18 cellular contexts compared by ENCODE assay signal in the genomic region with DNA sequence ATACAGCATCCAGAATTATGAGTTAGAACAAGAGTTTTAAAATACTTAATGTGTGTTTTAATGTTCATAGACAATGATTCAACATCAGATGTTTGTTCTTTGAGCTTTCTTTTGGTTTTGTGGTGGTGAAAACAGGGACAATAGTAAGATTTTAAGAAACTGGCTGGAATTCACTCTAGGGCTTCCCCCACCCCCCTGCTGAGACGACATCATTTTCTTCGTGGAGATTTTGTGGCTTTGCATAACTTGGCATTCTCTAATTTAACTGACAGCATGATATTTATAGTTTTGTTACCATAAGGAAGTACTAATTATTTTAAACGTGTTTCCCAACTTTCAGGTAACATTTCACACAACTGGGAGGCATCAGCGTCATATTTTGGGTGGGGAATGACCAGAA.
A peak's percentile ranks its signal among the peaks of the same experiment; 100 is the strongest.
DNase-seq lines count a peak whose midpoint lies in the region; ATAC-seq, FAIRE-seq and TF ChIP-seq lines count a peak whose summit lies in the region.
"Had no signal": no experiment of that assay in that cellular context is flagged by ENCODE, and none has a peak within 500 bp of the region (broad histone marks: within the 10 kb centered on the region; RNA-seq: fewer than 3 reads in every experiment).

No MANE protein-coding gene starts in this region.

- intact Hi-C loops in MCF 10A (cut with micrococcal nuclease) = no loop called here
- intact Hi-C loops in breast epithelium (cut with DNase I; ENCODE audit: low total_unique reads) = no loop called here
- intact Hi-C loops in mammary epithelial cell (cut with micrococcal nuclease) = no loop called here

- no peak overlapping the region for H3K4me2 ChIP-seq in mammary epithelial cell (ENCODE audit: insufficient read depth, low read depth, low read length)
- no peak overlapping the region for H3K4me2 ChIP-seq in mesendoderm (ENCODE audit: low read length)
- H3K4me2 ChIP-seq: BLaER1 treated with 17β-estradiol and CSF1 and Interleukin-3, amounts not matched to agents 10 nM and 100 nM had no signal

- dilution Hi-C loops in mammary epithelial cell (cut with HindIII; ENCODE audit: low sequenced_read_pairs) = no loop called here

- no peaks in the 10 kb centered on the region for H3K79me1 ChIP-seq in mesendoderm (ENCODE audit: low read length)

- no peak overlapping the region for H2BK15ac ChIP-seq in mesendoderm (replicated peaks; ENCODE audit: low read depth)

- TF ChIP-seq CTCF in MCF 10A (IDR thresholded peaks at IDR 0.05; ENCODE audit: unreplicated experiment) (no peak), breast epithelium (IDR thresholded peaks at IDR 0.05) (no peak), mammary epithelial cell (conservative IDR thresholded peaks at IDR 0.05 in 1 of 2, IDR thresholded peaks at IDR 0.05 in 1 of 2; ENCODE audit: extremely low read depth in 1 of 2, insufficient read depth in 1 of 2, low read depth in 1 of 2, low read length in 2 of 2) (no peak), upper lobe of left lung (IDR thresholded peaks at IDR 0.05) (no peak)

- peaks cover 0 to under 1% of the 10 kb centered on the region in 2 donors for H3K9me3 ChIP-seq in breast epithelium
- H3K9me3 ChIP-seq in mammary epithelial cell (replicated peaks; ENCODE audit: insufficient read depth, low read length) = peaks cover 3% of the 10 kb centered on the region
- no peaks in the 10 kb centered on the region for H3K9me3 ChIP-seq in upper lobe of left lung
- H3K9me3 ChIP-seq: HAP-1 had no signal

- H3K27me3 Mint-ChIP-seq in MCF 10A (ENCODE audit: insufficient read depth, unreplicated experiment) = no peaks in the 10 kb centered on the region

- H3K27ac ChIP-seq in breast epithelium (no peak overlapping the region), mammary epithelial cell (ENCODE audit: insufficient read depth, low read depth, low read length) (no peak overlapping the region), mesendoderm (ENCODE audit: low read depth, low read length) (no peak overlapping the region), upper lobe of left lung (no peak overlapping the region)
- H3K27ac ChIP-seq: 22Rv1; BLaER1 treated with 17β-estradiol and CSF1 and Interleukin-3, amounts not matched to agents 10 nM and 100 nM; SK-N-MC had no signal

- H3K56ac ChIP-seq in mesendoderm (ENCODE audit: low read length) = no peak overlapping the region

- H3K9ac ChIP-seq in mammary epithelial cell (ENCODE audit: insufficient read depth, low read length) = no peak overlapping the region
- H3K9ac ChIP-seq in mesendoderm (ENCODE audit: low read length) = no peak overlapping the region
- H3K9ac ChIP-seq: BLaER1 treated with 17β-estradiol and CSF1 and Interleukin-3, amounts not matched to agents 10 nM and 100 nM had no signal

- no peak for TF ChIP-seq POLR2A in breast epithelium (IDR thresholded peaks at IDR 0.05)
- TF ChIP-seq POLR2A in upper lobe of left lung (IDR thresholded peaks at IDR 0.05) = no peak

- H2BK5ac ChIP-seq in mesendoderm (ENCODE audit: low read length) = no peak overlapping the region

- peaks cover 33% of the 10 kb centered on the region for H3K79me2 ChIP-seq in mammary epithelial cell (ENCODE audit: insufficient read depth, low read length)
- H3K79me2 ChIP-seq in mesendoderm (ENCODE audit: control insufficient read depth, insufficient read depth, low read length) = no peaks in the 10 kb centered on the region

- no peak overlapping the region for H2BK120ac ChIP-seq in mesendoderm (ENCODE audit: low read depth, low read length)

- H3K27ac Mint-ChIP-seq in MCF 10A (ENCODE audit: low read depth, unreplicated experiment) = no peak overlapping the region

- WGBS in mammary epithelial cell (ENCODE audit: low coverage, missing lambda C conversion rate) = 27% methylated on average over 4 of the region's 4 CpGs
- WGBS in mesendoderm (ENCODE audit: extremely low coverage, insufficient coverage, low lambda C conversion rate) = no CpG with 5 or more reads among the region's 4 CpGs
- WGBS in upper lobe of left lung, 2 donors = 42 to 51% methylated on average over 4 of the region's 4 CpGs

- ATAC-seq in HG02870 (IDR thresholded peaks at IDR 0.05; ENCODE audit: unreplicated experiment) = no peak
- no peak for ATAC-seq in upper lobe of left lung (ENCODE audit: low FRiP score in 2 of 2)
- ATAC-seq: Right ventricle myocardium inferior had no signal

- POLR2A ChIA-PET in MCF 10A (lab: Yijun Ruan, JAX) = interaction anchor here (0.7 to 1.5 kb wide), 2 partner anchors 24 to 159 kb away, joined by 3 to 4 read pairs; no protein-coding TSS in a partner anchor

- BruUV-seq in MCF 10A (replicated peaks; lab: Mats Ljungman, UMichigan) = no TSS peak
- BruUV-seq in mammary epithelial cell (replicated peaks; lab: Mats Ljungman, UMichigan) = no TSS peak

- H4K20me1 ChIP-seq in mammary epithelial cell (ENCODE audit: insufficient read depth, low read length) = no peaks in the 10 kb centered on the region
- H4K20me1 ChIP-seq: BLaER1 treated with 17β-estradiol and CSF1 and Interleukin-3, amounts not matched to agents 10 nM and 100 nM had no signal

- peak overlapping the region; percentile 17 for H4K8ac ChIP-seq in mesendoderm (ENCODE audit: low read depth, low read length)

- FAIRE-seq in frontal cortex (lab: Jason Lieb, UNC) = no peak

- H3K4me1 Mint-ChIP-seq in MCF 10A (ENCODE audit: insufficient read depth, unreplicated experiment) = peaks cover 26% of the 10 kb centered on the region

- no peak for TF ChIP-seq EP300 in upper lobe of left lung (IDR thresholded peaks at IDR 0.05)

- H3K23ac ChIP-seq in mesendoderm (ENCODE audit: low read length) = no peak overlapping the region

- DNase-seq in MCF 10A (ENCODE audit: unreplicated experiment) (peak; percentile 34), breast epithelium (ENCODE audit: low spot score in 2 of 2) (no peak), mammary epithelial cell (peak; percentile 7), mesendoderm (peak; percentile 26), frontal cortex (ENCODE audit: low spot score in 2 of 2) (no peak), NCI-H2227 treated with DMSO at 0.1 percent for 48 hours (lab: John Stamatoyannopoulos, UW) (no peak), upper lobe of left lung (no peak)
- DNase-seq: DMS 273 treated with DMSO at 0.1 percent for 48 hours, NCI-H1092 treated with DMSO at 0.1 percent for 48 hours, NCI-H1694 treated with DMSO at 0.1 percent for 48 hours, NCI-H446, NCI-H748 treated with DMSO at 0.1 percent for 48 hours had no signal

- H3K4me3 ChIP-seq in breast epithelium (no peak overlapping the region), mammary epithelial cell (replicated peaks in 1 of 3; ENCODE audit: insufficient read depth in 1 of 3, low read depth in 2 of 3, low read length in 3 of 3) (no peak overlapping the region), mesendoderm (ENCODE audit: low read length) (no peak overlapping the region), upper lobe of left lung (no peak overlapping the region)
- H3K4me3 ChIP-seq: BLaER1 treated with 17β-estradiol and CSF1 and Interleukin-3, amounts not matched to agents 10 nM and 100 nM; HAP-1; SK-N-MC had no signal

- H3K27me3 ChIP-seq in breast epithelium (no peaks in the 10 kb centered on the region), mammary epithelial cell (ENCODE audit: insufficient read depth, low read length) (no peaks in the 10 kb centered on the region), mesendoderm (ENCODE audit: insufficient read depth, low read length, poor library complexity) (no peaks in the 10 kb centered on the region), upper lobe of left lung (no peaks in the 10 kb centered on the region)
- H3K27me3 ChIP-seq: BLaER1 treated with 17β-estradiol and CSF1 and Interleukin-3, amounts not matched to agents 10 nM and 100 nM had no signal

- in situ Hi-C loops in mammary epithelial cell (cut with MboI; ENCODE audit: low sequenced_read_pairs in 2 of 2) = no loop called here

- no peak overlapping the region for H2AK5ac ChIP-seq in mesendoderm (ENCODE audit: low read length)

- H3K36me3 Mint-ChIP-seq in MCF 10A (ENCODE audit: insufficient read depth, unreplicated experiment) = no peaks in the 10 kb centered on the region

- no peak overlapping the region for H3K18ac ChIP-seq in mesendoderm (ENCODE audit: low read length)

- no peak overlapping the region for H3K4me3 Mint-ChIP-seq in MCF 10A (ENCODE audit: unreplicated experiment)

- CTCF ChIA-PET in MCF 10A (lab: Yijun Ruan, JAX) (interaction anchor here (0.6 to 1.5 kb wide), 3 partner anchors 9 to 55 kb away, joined by 3 read pairs; no protein-coding TSS in a partner anchor), mammary epithelial cell (lab: Charles Lee; ENCODE audit: low non-redundant PET) (no interaction called here)

- H2AFZ ChIP-seq in mammary epithelial cell (ENCODE audit: low read depth, low read length) = no peak overlapping the region

- H3K4ac ChIP-seq in mesendoderm (ENCODE audit: low read depth, low read length) = no peak overlapping the region

- peaks cover 5% of the 10 kb centered on the region for H3K9me3 Mint-ChIP-seq in MCF 10A (ENCODE audit: unreplicated experiment)

- H3K36me3 ChIP-seq in breast epithelium = no peaks in the 10 kb centered on the region
- no peaks in the 10 kb centered on the region for H3K36me3 ChIP-seq in mammary epithelial cell (ENCODE audit: insufficient read depth, low read length)
- no peaks in the 10 kb centered on the region for H3K36me3 ChIP-seq in mesendoderm (ENCODE audit: control insufficient read depth, insufficient read depth, low read length)
- no peaks in the 10 kb centered on the region for H3K36me3 ChIP-seq in upper lobe of left lung
- H3K36me3 ChIP-seq: BLaER1 treated with 17β-estradiol and CSF1 and Interleukin-3, amounts not matched to agents 10 nM and 100 nM; HAP-1 had no signal

- no peaks in the 10 kb centered on the region for H3K4me1 ChIP-seq in breast epithelium
- H3K4me1 ChIP-seq in mammary epithelial cell (ENCODE audit: insufficient read depth, low read length) = peaks cover 7% of the 10 kb centered on the region
- H3K4me1 ChIP-seq in mesendoderm (ENCODE audit: control insufficient read depth, low read depth, low read length) = no peaks in the 10 kb centered on the region
- H3K4me1 ChIP-seq in upper lobe of left lung = no peaks in the 10 kb centered on the region
- H3K4me1 ChIP-seq: HAP-1 had no signal

- no peak overlapping the region for H4K5ac ChIP-seq in mesendoderm (ENCODE audit: low read length)

Comparison
In these comparisons a context has a peak if more than half of its experiments do, and no peak if none do; other contexts are left out.
1. DNase-seq: peak in MCF 10A (single experiment), mammary epithelial cell (single experiment) and mesendoderm (single experiment); none in breast epithelium (0 of 2), frontal cortex (0 of 2), NCI-H2227 treated with DMSO at 0.1 percent for 48 hours (single experiment) and upper lobe of left lung (0 of 2).